ENCODE assay signal across 8 cellular contexts in the genomic region with DNA sequence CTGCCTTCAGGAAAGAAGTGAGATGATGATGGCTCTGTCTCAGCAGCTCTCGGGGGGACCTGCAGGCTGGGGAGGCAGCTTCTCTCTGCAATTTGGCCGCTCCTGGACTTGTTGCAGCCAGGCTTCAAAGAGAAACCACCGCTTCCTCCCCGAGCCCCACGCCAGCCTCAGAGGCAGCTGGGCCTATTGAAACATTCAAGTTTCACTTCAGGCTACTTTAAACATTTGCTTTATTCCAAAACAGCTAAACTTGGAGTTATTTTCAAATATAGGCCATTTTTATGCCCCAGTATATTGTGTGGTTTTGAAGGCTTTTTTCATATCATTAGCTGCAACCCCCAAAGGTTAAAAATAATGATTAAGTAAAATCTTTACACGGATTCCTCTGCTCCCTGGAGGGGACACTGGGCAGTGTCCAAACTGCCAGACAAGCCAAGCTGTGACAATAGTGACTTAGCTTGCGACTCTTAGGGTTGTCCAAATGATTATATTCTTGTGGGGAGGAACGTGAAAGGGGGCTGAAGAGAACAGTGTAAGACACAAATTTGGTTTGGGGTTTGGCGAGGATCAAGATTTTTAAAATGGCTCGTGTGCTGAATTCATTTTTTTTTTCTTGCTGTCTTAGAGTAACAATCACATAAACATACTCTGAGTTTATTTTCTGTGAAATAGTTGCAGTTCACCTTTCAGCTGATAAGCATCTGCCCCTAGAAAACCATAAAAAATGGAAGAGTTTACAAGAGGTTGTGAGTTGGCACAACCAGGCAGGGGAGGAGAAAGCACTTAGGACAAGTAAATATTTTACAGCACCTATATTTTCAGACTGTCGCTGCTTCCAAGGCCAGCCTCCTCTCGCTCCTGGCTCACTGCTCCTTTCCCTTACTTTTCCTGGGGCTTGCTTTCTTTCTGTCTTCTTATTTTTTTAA.
DNase-seq lines count a peak whose midpoint lies in the region; ATAC-seq and TF ChIP-seq lines count a peak whose summit lies in the region.

No MANE protein-coding gene starts in this region.

- peak; percentile 93 for ATAC-seq in HG02798 (IDR thresholded peaks at IDR 0.05; ENCODE audit: poor library complexity, unreplicated experiment)

- H3K4me3 ChIP-seq in right atrium auricular region (peak overlapping the region; percentile 1 to 37), skeletal muscle cell (ENCODE audit: low read depth, low read length) (peak overlapping the region; percentile 7)

- H3K27me3 ChIP-seq in right atrium auricular region: no peaks in the 10 kb centered on the region

- peak in 1 of 2 donors; percentile 51 for TF ChIP-seq CTCF in right atrium auricular region (IDR thresholded peaks at IDR 0.05)

- H3K27ac ChIP-seq in right atrium auricular region: peak overlapping the region; percentile 72

- no peaks in the 10 kb centered on the region for H3K9me3 ChIP-seq in right atrium auricular region

- H3K4me1 ChIP-seq in right atrium auricular region: peaks cover 0 to 27% of the 10 kb centered on the region in 2 donors

- peak; percentile 31 for DNase-seq in NCI-H510A treated with DMSO at 0.1 percent for 48 hours (lab: John Stamatoyannopoulos, UW)
- no peak for DNase-seq in NCI-H510A (lab: John Stamatoyannopoulos, UW)
- peak; percentile 49 for DNase-seq in NOMO-1 treated with dmso at 0.1 percent for 144 hours (lab: John Stamatoyannopoulos, UW; ENCODE audit: unreplicated experiment)
- DNase-seq in activated gamma-delta T cell treated with anti-CD3 and anti-CD28 coated beads, Interleukin-2, amount 50 U/mL, for 16 hours (ENCODE audit: low read depth): peak; percentile 31
- DNase-seq in right atrium auricular region (ENCODE audit: low spot score): peak; percentile 79
- no peak for DNase-seq in skeletal muscle cell (ENCODE audit: low read depth)
- no peak for DNase-seq in NCI-H226

- H3K36me3 ChIP-seq in right atrium auricular region: no peaks in the 10 kb centered on the region

Comparison
In these comparisons a context has a peak if more than half of its experiments do, and no peak if none do; other contexts are left out.
1. DNase-seq: peak in NCI-H510A treated with DMSO at 0.1 percent for 48 hours (single experiment), NOMO-1 treated with dmso at 0.1 percent for 144 hours (single experiment), activated gamma-delta T cell treated with anti-CD3 and anti-CD28 coated beads, Interleukin-2, amount 50 U/mL, for 16 hours (single experiment) and right atrium auricular region (single experiment); none in NCI-H510A (single experiment), skeletal muscle cell (single experiment) and NCI-H226 (single experiment).